35 cellular contexts compared by ENCODE assay signal in genomic region chr11:133015457-133015856, GRCh38.
"Had no signal": no experiment of that assay in that cellular context is flagged by ENCODE, and none has a peak within 500 bp of the region (broad histone marks: within the 10 kb centered on the region; RNA-seq: fewer than 3 reads in every experiment).

No MANE protein-coding gene starts in this region.

- H3K36me3 ChIP-seq: brain microvascular endothelial cell, breast epithelium had no signal

- H3K36me3 Mint-ChIP-seq: activated CD8-positive, alpha-beta memory T cell treated with anti-CD3 and anti-CD28 coated beads, Interleukin-2, amount 10 ng/mL, durations not matched to agents 7 days and 5 days; activated naive CD4-positive, alpha-beta T cell treated with anti-CD3 and anti-CD28 coated beads, Interleukin-2, amount 10 ng/mL, durations not matched to agents 7 days and 5 days; activated naive CD4-positive, alpha-beta T cell treated with anti-CD3 and anti-CD28 coated beads, Interleukin-2, amount 50 U/mL, for 24 hours; activated naive CD8-positive, alpha-beta T cell; activated naive CD8-positive, alpha-beta T cell treated with anti-CD3 and anti-CD28 coated beads, Interleukin-2, amount 10 ng/mL, durations not matched to agents 7 days and 5 days; WTC11 had no signal

- H3K4me3 ChIP-seq: body of pancreas, breast epithelium had no signal

- H3K4me3 Mint-ChIP-seq: activated CD4-positive, alpha-beta memory T cell treated with anti-CD3 and anti-CD28 coated beads, Interleukin-2, amount 10 ng/mL, durations not matched to agents 7 days and 5 days; activated CD4-positive, alpha-beta T cell treated with anti-CD3 and anti-CD28 coated beads for 36 hours; activated CD4-positive, alpha-beta T cell treated with anti-CD3 and anti-CD28 coated beads, Interleukin-2, amount 10 ng/mL, durations not matched to agents 7 days and 5 days; activated CD8-positive, alpha-beta memory T cell treated with anti-CD3 and anti-CD28 coated beads, Interleukin-2, amount 10 ng/mL, durations not matched to agents 7 days and 5 days; activated CD8-positive, alpha-beta T cell treated with anti-CD3 and anti-CD28 coated beads, Interleukin-2, amount 10 ng/mL, durations not matched to agents 7 days and 5 days; activated naive CD4-positive, alpha-beta T cell treated with anti-CD3 and anti-CD28 coated beads, Interleukin-2, amount 10 ng/mL, durations not matched to agents 7 days and 5 days; activated naive CD4-positive, alpha-beta T cell treated with anti-CD3 and anti-CD28 coated beads, Interleukin-2, amount 50 U/mL, for 24 hours; activated naive CD8-positive, alpha-beta T cell; activated naive CD8-positive, alpha-beta T cell treated with anti-CD3 and anti-CD28 coated beads, Interleukin-2, amount 10 ng/mL, durations not matched to agents 7 days and 5 days; activated naive CD8-positive, alpha-beta T cell treated with anti-CD3 and anti-CD28 coated beads, Interleukin-2, amount 50 U/mL, for 24 hours; activated T-cell treated with anti-CD3 and anti-CD28 coated beads, Interleukin-2, amount 50 U/mL, for 24 hours; T-helper 1 cell treated with Interleukin-12 subunit alpha and Interleukin-12 subunit beta and Interleukin-4 antibody, amounts not matched to agents 30 μg/mL and 1 μg/mL, for 36 hours; T-helper 2 cell treated with Interferon-gamma antibody and Interleukin-4, amounts not matched to agents 5 μg/mL and 100 μg/mL, for 36 hours; WTC11 had no signal

- H3K4me1 Mint-ChIP-seq: activated CD4-positive, alpha-beta memory T cell treated with anti-CD3 and anti-CD28 coated beads, Interleukin-2, amount 10 ng/mL, durations not matched to agents 7 days and 5 days; activated CD4-positive, alpha-beta T cell treated with anti-CD3 and anti-CD28 coated beads for 36 hours; activated CD4-positive, alpha-beta T cell treated with anti-CD3 and anti-CD28 coated beads, Interleukin-2, amount 10 ng/mL, durations not matched to agents 7 days and 5 days; activated CD8-positive, alpha-beta memory T cell treated with anti-CD3 and anti-CD28 coated beads, Interleukin-2, amount 10 ng/mL, durations not matched to agents 7 days and 5 days; activated naive CD4-positive, alpha-beta T cell treated with anti-CD3 and anti-CD28 coated beads, Interleukin-2, amount 10 ng/mL, durations not matched to agents 7 days and 5 days; activated naive CD4-positive, alpha-beta T cell treated with anti-CD3 and anti-CD28 coated beads, Interleukin-2, amount 50 U/mL, for 24 hours; activated naive CD8-positive, alpha-beta T cell treated with anti-CD3 and anti-CD28 coated beads, Interleukin-2, amount 10 ng/mL, durations not matched to agents 7 days and 5 days; activated naive CD8-positive, alpha-beta T cell treated with anti-CD3 and anti-CD28 coated beads, Interleukin-2, amount 50 U/mL, for 24 hours had no signal

- H3K9me3 ChIP-seq: body of pancreas, breast epithelium had no signal

- H3K27me3 ChIP-seq: body of pancreas, brain microvascular endothelial cell had no signal

- H3K9me3 Mint-ChIP-seq: activated CD4-positive, alpha-beta T cell treated with anti-CD3 and anti-CD28 coated beads, Interleukin-2, amount 10 ng/mL, durations not matched to agents 7 days and 5 days; activated naive CD4-positive, alpha-beta T cell treated with anti-CD3 and anti-CD28 coated beads, Interleukin-2, amount 10 ng/mL, durations not matched to agents 7 days and 5 days; activated naive CD4-positive, alpha-beta T cell treated with anti-CD3 and anti-CD28 coated beads, Interleukin-2, amount 50 U/mL, for 24 hours; activated naive CD8-positive, alpha-beta T cell treated with anti-CD3 and anti-CD28 coated beads, Interleukin-2, amount 10 ng/mL, durations not matched to agents 7 days and 5 days; activated naive CD8-positive, alpha-beta T cell treated with anti-CD3 and anti-CD28 coated beads, Interleukin-2, amount 50 U/mL, for 24 hours; activated T-cell treated with anti-CD3 and anti-CD28 coated beads, Interleukin-2, amount 50 U/mL, for 24 hours; activated T-helper 2 cell treated with anti-CD3 and anti-CD28 coated beads, Interferon-gamma antibody, Interleukin-2, Interleukin-4, amounts not matched to agents 10 μg/mL and 5 μg/mL and 100 μg/mL, durations not matched to agents 14 hours and 24 hours and 36 hours; T-helper 1 cell treated with Interleukin-12 subunit alpha and Interleukin-12 subunit beta and Interleukin-4 antibody, amounts not matched to agents 30 μg/mL and 1 μg/mL, for 36 hours; T-helper 2 cell treated with Interferon-gamma antibody and Interleukin-4, amounts not matched to agents 5 μg/mL and 100 μg/mL, for 36 hours; WTC11 had no signal

- H3K27ac ChIP-seq: body of pancreas, brain microvascular endothelial cell, breast epithelium, VCaP had no signal

- DNase-seq: activated CD4-positive, alpha-beta memory T cell treated with anti-CD3 and anti-CD28 coated beads, Interleukin-2, amount 10 ng/mL, durations not matched to agents 7 days and 5 days; activated CD4-positive, alpha-beta T cell treated with anti-CD3 and anti-CD28 coated beads for 1 hour; activated CD4-positive, alpha-beta T cell treated with anti-CD3 and anti-CD28 coated beads for 36 hours; activated CD4-positive, alpha-beta T cell treated with anti-CD3 and anti-CD28 coated beads for 48 hours; activated CD4-positive, alpha-beta T cell treated with anti-CD3 and anti-CD28 coated beads, Interleukin-2, amount 10 ng/mL, durations not matched to agents 7 days and 5 days; activated CD4-positive, alpha-beta T cell treated with anti-CD3 and anti-CD28 coated beads, Interleukin-2, amount 50 U/mL, for 48 hours; activated CD4-positive, CD25-positive, alpha-beta regulatory T cell; activated CD8-positive, alpha-beta memory T cell treated with anti-CD3 and anti-CD28 coated beads for 24 hours; activated CD8-positive, alpha-beta memory T cell treated with anti-CD3 and anti-CD28 coated beads, Interleukin-2, amount 10 ng/mL, durations not matched to agents 7 days and 5 days; activated CD8-positive, alpha-beta memory T cell treated with anti-CD3 and anti-CD28 coated beads, Interleukin-2, amount 50 U/mL, for 48 hours; activated CD8-positive, alpha-beta T cell treated with anti-CD3 and anti-CD28 coated beads, Interleukin-2, amount 10 ng/mL, durations not matched to agents 7 days and 5 days; activated effector memory CD4-positive, alpha-beta T cell treated with Interleukin-2 at 50 U/mL for 16 hours; activated gamma-delta T cell; activated naive CD4-positive, alpha-beta T cell treated with anti-CD3 and anti-CD28 coated beads, Interleukin-2, amount 10 ng/mL, durations not matched to agents 7 days and 5 days; activated naive CD4-positive, alpha-beta T cell treated with Interleukin-2 at 50 U/mL for 16 hours; activated naive CD8-positive, alpha-beta T cell treated with anti-CD3 and anti-CD28 coated beads, Interleukin-2, amount 10 ng/mL, durations not matched to agents 7 days and 5 days; activated naive CD8-positive, alpha-beta T cell treated with anti-CD3 and anti-CD28 coated beads, Interleukin-2, amount 50 U/mL, for 24 hours; activated T-cell treated with anti-CD3 and anti-CD28 coated beads, Interleukin-2, amount 50 U/mL, for 24 hours; activated T-cell treated with anti-CD3 and anti-CD28 coated beads, Interleukin-2, amount 50 U/mL, for 48 hours; amniotic stem cell; aorta; body of pancreas; brain microvascular endothelial cell; central memory CD4-positive, alpha-beta T cell; T-helper 1 cell; T-helper 2 cell; T-helper 9 cell had no signal

- H3K27ac Mint-ChIP-seq: activated CD4-positive, alpha-beta memory T cell treated with anti-CD3 and anti-CD28 coated beads, Interleukin-2, amount 10 ng/mL, durations not matched to agents 7 days and 5 days; activated CD4-positive, alpha-beta T cell treated with anti-CD3 and anti-CD28 coated beads for 36 hours; activated CD4-positive, alpha-beta T cell treated with anti-CD3 and anti-CD28 coated beads, Interleukin-2, amount 10 ng/mL, durations not matched to agents 7 days and 5 days; activated CD8-positive, alpha-beta memory T cell treated with anti-CD3 and anti-CD28 coated beads, Interleukin-2, amount 10 ng/mL, durations not matched to agents 7 days and 5 days; activated CD8-positive, alpha-beta T cell treated with anti-CD3 and anti-CD28 coated beads, Interleukin-2, amount 10 ng/mL, durations not matched to agents 7 days and 5 days; activated naive CD4-positive, alpha-beta T cell treated with anti-CD3 and anti-CD28 coated beads, Interleukin-2, amount 10 ng/mL, durations not matched to agents 7 days and 5 days; activated naive CD4-positive, alpha-beta T cell treated with anti-CD3 and anti-CD28 coated beads, Interleukin-2, amount 50 U/mL, for 24 hours; activated naive CD8-positive, alpha-beta T cell; activated naive CD8-positive, alpha-beta T cell treated with anti-CD3 and anti-CD28 coated beads, Interleukin-2, amount 10 ng/mL, durations not matched to agents 7 days and 5 days; activated naive CD8-positive, alpha-beta T cell treated with anti-CD3 and anti-CD28 coated beads, Interleukin-2, amount 50 U/mL, for 24 hours; activated T-cell treated with anti-CD3 and anti-CD28 coated beads, Interleukin-2, amount 50 U/mL, for 24 hours; activated T-helper 2 cell treated with anti-CD3 and anti-CD28 coated beads, Interferon-gamma antibody, Interleukin-2, Interleukin-4, amounts not matched to agents 10 μg/mL and 5 μg/mL and 100 μg/mL, durations not matched to agents 14 hours and 24 hours and 36 hours; T-helper 1 cell treated with Interleukin-12 subunit alpha and Interleukin-12 subunit beta and Interleukin-4 antibody, amounts not matched to agents 30 μg/mL and 1 μg/mL, for 36 hours; T-helper 2 cell treated with Interferon-gamma antibody and Interleukin-4, amounts not matched to agents 5 μg/mL and 100 μg/mL, for 36 hours; WTC11 had no signal

- H3K27me3 Mint-ChIP-seq: activated CD4-positive, alpha-beta memory T cell treated with anti-CD3 and anti-CD28 coated beads, Interleukin-2, amount 10 ng/mL, durations not matched to agents 7 days and 5 days; activated CD4-positive, alpha-beta T cell treated with anti-CD3 and anti-CD28 coated beads for 36 hours; activated CD4-positive, alpha-beta T cell treated with anti-CD3 and anti-CD28 coated beads, Interleukin-2, amount 10 ng/mL, durations not matched to agents 7 days and 5 days; activated CD8-positive, alpha-beta memory T cell treated with anti-CD3 and anti-CD28 coated beads, Interleukin-2, amount 10 ng/mL, durations not matched to agents 7 days and 5 days; activated naive CD4-positive, alpha-beta T cell treated with anti-CD3 and anti-CD28 coated beads, Interleukin-2, amount 10 ng/mL, durations not matched to agents 7 days and 5 days; activated naive CD4-positive, alpha-beta T cell treated with anti-CD3 and anti-CD28 coated beads, Interleukin-2, amount 50 U/mL, for 24 hours; activated naive CD8-positive, alpha-beta T cell treated with anti-CD3 and anti-CD28 coated beads, Interleukin-2, amount 10 ng/mL, durations not matched to agents 7 days and 5 days; activated T-cell treated with anti-CD3 and anti-CD28 coated beads, Interleukin-2, amount 50 U/mL, for 24 hours had no signal

- H3K4me1 ChIP-seq: breast epithelium had no signal
